In the genomic region with DNA sequence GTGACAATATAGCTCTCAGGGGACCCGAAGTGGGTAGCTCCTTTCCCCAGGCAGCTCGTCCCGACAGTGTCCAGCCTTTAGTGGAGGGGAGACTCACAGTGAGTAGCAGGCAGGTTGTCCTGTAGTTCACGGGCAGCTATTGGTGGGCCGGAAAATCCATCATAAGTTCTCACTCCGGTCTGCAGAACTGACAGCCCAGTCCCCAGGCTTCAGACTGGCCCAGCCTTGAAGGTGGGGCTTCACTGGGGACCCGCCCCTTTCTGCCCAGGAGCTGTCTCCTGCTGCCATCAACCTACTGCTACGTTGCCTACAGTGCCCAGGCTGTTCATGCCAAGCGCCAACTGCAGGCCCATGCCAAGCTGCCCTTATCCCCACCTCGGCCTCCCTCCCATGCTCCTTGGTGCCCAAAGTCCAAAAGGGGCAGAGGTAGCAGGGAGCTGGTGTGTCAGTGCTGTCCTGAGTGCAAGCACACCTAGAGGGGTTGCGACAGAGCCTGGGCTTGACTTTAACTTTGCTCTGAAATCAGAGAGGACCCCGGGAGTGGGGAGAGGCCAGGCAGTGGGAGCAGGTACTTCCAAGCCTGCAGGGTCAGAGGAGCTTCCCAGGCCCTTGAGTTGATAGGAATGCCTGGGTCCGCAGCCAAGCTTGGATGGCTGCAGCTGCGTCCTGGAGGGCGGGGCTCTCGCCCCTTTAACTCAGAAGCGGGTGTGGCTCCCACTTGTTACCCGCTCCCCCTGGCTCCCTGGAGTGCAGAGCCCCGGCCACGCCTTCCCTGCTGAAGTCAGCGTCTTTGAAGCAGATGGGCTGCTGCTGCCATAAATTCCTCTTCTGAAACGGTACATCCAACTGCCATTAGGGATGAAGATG, we compare ENCODE assay signal across 19 cellular contexts.
DNase-seq lines count a peak whose midpoint lies in the region; ATAC-seq and TF ChIP-seq lines count a peak whose summit lies in the region.
"Had no signal": no experiment of that assay in that cellular context is flagged by ENCODE, and none has a peak within 500 bp of the region (broad histone marks: within the 10 kb centered on the region; RNA-seq: fewer than 3 reads in every experiment).

No MANE protein-coding gene starts in this region.

- no peaks in the 10 kb centered on the region for H3K9me3 Mint-ChIP-seq in chondrocyte (ENCODE audit: low read depth)
- H3K9me3 Mint-ChIP-seq: neural crest cell had no signal

- H3K4me1 Mint-ChIP-seq in chondrocyte (ENCODE audit: low read depth): no peaks in the 10 kb centered on the region
- H3K4me1 Mint-ChIP-seq: CD4-positive, CD25-positive, alpha-beta regulatory T cell; neural crest cell; T-cell had no signal

- no peak for TF ChIP-seq CTCF in chondrocyte (IDR thresholded peaks at IDR 0.05)

- ATAC-seq in sciatic nerve (peak; percentile 74), HG02759 (IDR thresholded peaks at IDR 0.05; ENCODE audit: unreplicated experiment) (no peak)
- ATAC-seq: gastroesophageal sphincter, T-cell had no signal

- no peak overlapping the region for H3K27ac Mint-ChIP-seq in chondrocyte (ENCODE audit: unreplicated experiment)
- H3K27ac Mint-ChIP-seq: CD4-positive, CD25-positive, alpha-beta regulatory T cell; immature natural killer cell; T-cell had no signal

- no peaks in the 10 kb centered on the region for H3K36me3 Mint-ChIP-seq in chondrocyte (ENCODE audit: low read depth)
- H3K36me3 Mint-ChIP-seq: CD4-positive, CD25-positive, alpha-beta regulatory T cell; T-cell had no signal

- no peak overlapping the region for H3K4me3 Mint-ChIP-seq in chondrocyte (ENCODE audit: unreplicated experiment)
- H3K4me3 Mint-ChIP-seq: CD4-positive, CD25-positive, alpha-beta regulatory T cell; immature natural killer cell; neural crest cell; T-cell had no signal

- intact Hi-C loops in sciatic nerve (cut with DNase I): no loop called here

- H3K27me3 Mint-ChIP-seq in chondrocyte (ENCODE audit: low read depth): no peaks in the 10 kb centered on the region
- H3K27me3 Mint-ChIP-seq: CD4-positive, CD25-positive, alpha-beta regulatory T cell; T-cell had no signal

- peak in 2 of 3 experiments; percentile 3 to 28 for DNase-seq in NCI-H1417 (lab: John Stamatoyannopoulos, UW)
- DNase-seq in NCI-H1417 treated with DMSO at 0.1 percent for 48 hours (lab: John Stamatoyannopoulos, UW): no peak
- peak; percentile 24 for DNase-seq in NCI-H146 treated with DMSO at 0.1 percent for 48 hours (lab: John Stamatoyannopoulos, UW; ENCODE audit: unreplicated experiment)
- DNase-seq in chondrocyte (ENCODE audit: low spot score): peak; percentile 59
- no peak for DNase-seq in sciatic nerve (ENCODE audit: low spot score)
- DNase-seq in HuH-7.5 (ENCODE audit: low spot score): no peak
- no peak for DNase-seq in MV-4-11 (lab: John Stamatoyannopoulos, UW)
- DNase-seq: activated CD4-positive, CD25-positive, alpha-beta regulatory T cell; CD4-positive, CD25-positive, alpha-beta regulatory T cell; DND-41; immature natural killer cell; NCI-H345; stimulated activated CD4-positive, alpha-beta T cell treated with anti-CD3 and anti-CD28 coated beads, Interleukin-2, amount 100 ng/mL, for 48 hours; stimulated activated CD8-positive, alpha-beta memory T cell treated with anti-CD3 and anti-CD28 coated beads, Interleukin-4, amount 100 ng/mL, for 48 hours; T-cell; thyroid gland had no signal

Comparison
In these comparisons a context has a peak if more than half of its experiments do, and no peak if none do; other contexts are left out.
1. DNase-seq: peak in NCI-H1417 (2 of 3), NCI-H146 treated with DMSO at 0.1 percent for 48 hours (single experiment) and chondrocyte (single experiment); none in NCI-H1417 treated with DMSO at 0.1 percent for 48 hours (single experiment), sciatic nerve (single experiment), HuH-7.5 (single experiment) and MV-4-11 (single experiment).